In the genomic region with DNA sequence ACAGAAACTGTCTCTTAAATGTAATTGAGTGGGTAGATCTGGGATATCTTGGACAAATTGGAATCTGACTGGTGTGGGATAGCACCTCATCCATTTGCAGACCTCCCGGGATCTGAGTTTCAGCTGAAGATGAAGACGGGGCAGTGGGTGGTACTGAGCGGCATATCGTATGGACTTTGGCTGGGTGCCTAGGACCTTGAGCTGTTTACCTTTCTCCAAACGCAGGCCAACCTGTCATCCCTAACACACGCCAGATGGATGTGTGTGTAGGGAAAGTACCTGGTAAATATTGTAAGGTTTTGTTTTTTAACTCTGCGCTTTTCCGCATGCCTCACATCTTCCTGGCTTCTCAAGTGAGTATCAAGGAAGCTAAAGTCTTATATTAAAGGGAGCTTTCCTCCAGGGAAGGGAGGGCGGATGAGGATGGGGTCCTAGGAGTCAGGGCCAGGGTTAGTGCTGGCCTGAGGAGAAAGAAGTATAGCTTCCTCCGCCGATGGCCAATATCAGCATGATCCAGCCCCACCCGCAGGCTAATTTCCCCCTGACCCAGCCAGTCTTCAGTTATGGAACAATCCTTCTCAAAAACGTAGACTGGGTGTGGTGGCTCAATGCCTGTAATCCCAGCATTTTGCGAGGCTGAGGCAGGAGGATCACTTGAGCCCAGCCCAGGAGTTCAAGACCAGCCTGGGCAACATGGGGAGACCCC, we compare ENCODE assay signal across 13 cellular contexts. TPM values are rescaled to one million over a fixed set of nuclear protein-coding genes. Genes with fewer than 3 reads are reported as not detected.
DNase-seq lines count a peak whose midpoint lies in the region; ATAC-seq and TF ChIP-seq lines count a peak whose summit lies in the region.
"Had no signal": no experiment of that assay in that cellular context is flagged by ENCODE, and none has a peak within 500 bp of the region (broad histone marks: within the 10 kb centered on the region; RNA-seq: fewer than 3 reads in every experiment).

No MANE protein-coding gene starts in this region.

- H3K4me1 Mint-ChIP-seq in natural killer cell, result peaks cover 20 to 37% of the 10 kb centered on the region in 2 donors
- H3K4me1 Mint-ChIP-seq in natural killer cell treated with Interleukin-12 subunit alpha and Interleukin-12 subunit beta and Interleukin-15 and Interleukin-18, amount 100 ng/mL, for 72 hours (ENCODE audit: low read depth in 2 of 2), result peaks cover 26 to 31% of the 10 kb centered on the region in 2 donors
- H3K4me1 Mint-ChIP-seq in activated CD4-positive, alpha-beta memory T cell treated with anti-CD3 and anti-CD28 coated beads, Interleukin-2, amount 10 ng/mL, durations not matched to agents 7 days and 5 days, result peaks cover 44% of the 10 kb centered on the region

- peaks cover 8% of the 10 kb centered on the region for H3K36me3 Mint-ChIP-seq in natural killer cell
- H3K36me3 Mint-ChIP-seq in natural killer cell treated with Interleukin-12 subunit alpha and Interleukin-12 subunit beta and Interleukin-15 and Interleukin-18, amount 100 ng/mL, for 72 hours, result peaks cover 13% of the 10 kb centered on the region
- peaks cover 41% of the 10 kb centered on the region for H3K36me3 Mint-ChIP-seq in activated CD4-positive, alpha-beta memory T cell treated with anti-CD3 and anti-CD28 coated beads, Interleukin-2, amount 10 ng/mL, durations not matched to agents 7 days and 5 days (ENCODE audit: low read depth)

- no peaks in the 10 kb centered on the region for H3K9me3 Mint-ChIP-seq in natural killer cell
- H3K9me3 Mint-ChIP-seq in natural killer cell treated with Interleukin-12 subunit alpha and Interleukin-12 subunit beta and Interleukin-15 and Interleukin-18, amount 100 ng/mL, for 72 hours, result no peaks in the 10 kb centered on the region
- H3K9me3 Mint-ChIP-seq in activated CD4-positive, alpha-beta memory T cell treated with anti-CD3 and anti-CD28 coated beads, Interleukin-2, amount 10 ng/mL, durations not matched to agents 7 days and 5 days, result no peaks in the 10 kb centered on the region

- intact Hi-C loops in natural killer cell (cut with micrococcal nuclease), result no loop called here

- peak overlapping the region; percentile 10 for H3K4me3 Mint-ChIP-seq in natural killer cell
- no peak overlapping the region for H3K4me3 Mint-ChIP-seq in natural killer cell treated with Interleukin-12 subunit alpha and Interleukin-12 subunit beta and Interleukin-15 and Interleukin-18, amount 100 ng/mL, for 72 hours
- no peak overlapping the region for H3K4me3 Mint-ChIP-seq in activated CD4-positive, alpha-beta memory T cell treated with anti-CD3 and anti-CD28 coated beads, Interleukin-2, amount 10 ng/mL, durations not matched to agents 7 days and 5 days

- CTCF ChIA-PET in activated CD4-positive, alpha-beta memory T cell treated with anti-CD3 and anti-CD28 coated beads, Interleukin-2, amount 10 ng/mL, durations not matched to agents 7 days and 5 days (lab: Charles Lee), result interaction anchor here (0.7 to 10.2 kb wide), 4 partner anchors 9 to 128 kb away, joined by 3 to 138 read pairs (median 4); no protein-coding TSS in a partner anchor

- ATAC-seq in natural killer cell (no peak), GM21381 (IDR thresholded peaks at IDR 0.05; ENCODE audit: unreplicated experiment) (no peak), GM21737 (IDR thresholded peaks at IDR 0.05; ENCODE audit: unreplicated experiment) (no peak)
- no peak for ATAC-seq in natural killer cell treated with Interleukin-12 subunit alpha and Interleukin-12 subunit beta and Interleukin-15 and Interleukin-18, amount 100 ng/mL, for 72 hours

- DNase-seq in natural killer cell (no peak), NCI-H526 (lab: John Stamatoyannopoulos, UW) (peak; percentile 77 to 80), hepatic stellate cell (ENCODE audit: low spot score) (peak; percentile 2), pons (ENCODE audit: low spot score) (no peak)
- DNase-seq in natural killer cell treated with Interleukin-12 subunit alpha and Interleukin-12 subunit beta and Interleukin-15 and Interleukin-18, amount 100 ng/mL, for 72 hours (ENCODE audit: low spot score), result no peak
- DNase-seq in activated CD4-positive, alpha-beta memory T cell treated with anti-CD3 and anti-CD28 coated beads, Interleukin-2, amount 10 ng/mL, durations not matched to agents 7 days and 5 days, result no peak
- DNase-seq: activated CD4-positive, alpha-beta T cell treated with anti-CD3 and anti-CD28 coated beads for 48 hours; cerebellar nuclear complex had no signal

- POLR2A ChIA-PET in activated CD4-positive, alpha-beta memory T cell treated with anti-CD3 and anti-CD28 coated beads, Interleukin-2, amount 10 ng/mL, durations not matched to agents 7 days and 5 days (lab: Charles Lee), result interaction anchor here (0.8 to 2.6 kb wide), 6 partner anchors 8 to 115 kb away, joined by 3 to 12 read pairs (median 4); no protein-coding TSS in a partner anchor

- H3K27me3 Mint-ChIP-seq in natural killer cell (ENCODE audit: low read depth in 2 of 2), result peaks cover 22 to 24% of the 10 kb centered on the region in 2 donors
- peaks cover 14 to 20% of the 10 kb centered on the region in 2 donors for H3K27me3 Mint-ChIP-seq in natural killer cell treated with Interleukin-12 subunit alpha and Interleukin-12 subunit beta and Interleukin-15 and Interleukin-18, amount 100 ng/mL, for 72 hours
- H3K27me3 Mint-ChIP-seq in activated CD4-positive, alpha-beta memory T cell treated with anti-CD3 and anti-CD28 coated beads, Interleukin-2, amount 10 ng/mL, durations not matched to agents 7 days and 5 days, result no peaks in the 10 kb centered on the region

- no peak overlapping the region for H3K27ac Mint-ChIP-seq in natural killer cell
- no peak overlapping the region for H3K27ac Mint-ChIP-seq in natural killer cell treated with Interleukin-12 subunit alpha and Interleukin-12 subunit beta and Interleukin-15 and Interleukin-18, amount 100 ng/mL, for 72 hours
- H3K27ac Mint-ChIP-seq in activated CD4-positive, alpha-beta memory T cell treated with anti-CD3 and anti-CD28 coated beads, Interleukin-2, amount 10 ng/mL, durations not matched to agents 7 days and 5 days, result no peak overlapping the region

- TF ChIP-seq CTCF in natural killer cell (IDR thresholded peaks at IDR 0.05), result no peak

RNA-seq across cellular contexts. Expression of a gene that starts 26.2 kb away (rescaled TPM):
- 10 to 100 TPM; 47.8 to 67.5 (median 59.3) TPM for total RNA-seq in natural killer cell
- total RNA-seq in natural killer cell treated with Interleukin-12 subunit alpha and Interleukin-12 subunit beta and Interleukin-15 and Interleukin-18, amount 100 ng/mL, for 72 hours, result 10 to 100 TPM; 29.2 to 60.6 TPM
- total RNA-seq in activated CD4-positive, alpha-beta memory T cell treated with anti-CD3 and anti-CD28 coated beads, Interleukin-2, amount 10 ng/mL, durations not matched to agents 7 days and 5 days, result 100 to 1,000 TPM; 142 to 149 TPM

RNA-seq across cellular contexts. Expression of a gene that starts 30.6 kb away (rescaled TPM):
- total RNA-seq in natural killer cell, result under 1 TPM in 1 of 3 donors, not detected in 2; 0.82 TPM
- not detected for total RNA-seq in natural killer cell treated with Interleukin-12 subunit alpha and Interleukin-12 subunit beta and Interleukin-15 and Interleukin-18, amount 100 ng/mL, for 72 hours
- not detected for total RNA-seq in activated CD4-positive, alpha-beta memory T cell treated with anti-CD3 and anti-CD28 coated beads, Interleukin-2, amount 10 ng/mL, durations not matched to agents 7 days and 5 days
- total RNA-seq: fibroblast of lung, MCF 10A, vagina had no signal

RNA-seq across cellular contexts. Expression of a gene that starts 53.6 kb away (rescaled TPM):
- total RNA-seq in natural killer cell, result 10 to 100 TPM in 1 of 3 donors, 1 to 10 TPM in 2; 2.0 to 10.6 (median 3.8) TPM
- total RNA-seq in natural killer cell treated with Interleukin-12 subunit alpha and Interleukin-12 subunit beta and Interleukin-15 and Interleukin-18, amount 100 ng/mL, for 72 hours, result 1 to 10 TPM; 2.3 to 4.0 TPM
- 10 to 100 TPM; 15.7 to 16.0 TPM for total RNA-seq in activated CD4-positive, alpha-beta memory T cell treated with anti-CD3 and anti-CD28 coated beads, Interleukin-2, amount 10 ng/mL, durations not matched to agents 7 days and 5 days

Comparison
In these comparisons a context has a peak if more than half of its experiments do, and no peak if none do; other contexts are left out.
1. DNase-seq: peak in NCI-H526 (2 of 2) and hepatic stellate cell (single experiment); none in natural killer cell (single experiment), natural killer cell treated with Interleukin-12 subunit alpha and Interleukin-12 subunit beta and Interleukin-15 and Interleukin-18, amount 100 ng/mL, for 72 hours (single experiment), activated CD4-positive, alpha-beta memory T cell treated with anti-CD3 and anti-CD28 coated beads, Interleukin-2, amount 10 ng/mL, durations not matched to agents 7 days and 5 days (single experiment) and pons (single experiment).